ENCODE assay signal across 9 cellular contexts in genomic region chr5:116032094-116032517, GRCh38. TPM values are rescaled to one million over a fixed set of nuclear protein-coding genes. Genes with fewer than 3 reads are reported as not detected.
DNase-seq lines count a peak whose midpoint lies in the region; ATAC-seq and TF ChIP-seq lines count a peak whose summit lies in the region.
"Had no signal": no experiment of that assay in that cellular context is flagged by ENCODE, and none has a peak within 500 bp of the region (broad histone marks: within the 10 kb centered on the region; RNA-seq: fewer than 3 reads in every experiment).

Gene ARL14EPL, plus strand, starts transcription at chr5:116032472. Its CDS starts 18,994 bp downstream, at chr5:116051466.

- peak; percentile 93 for DNase-seq in ELR (ENCODE audit: low read depth)
- DNase-seq in HT-29 (ENCODE audit: low spot score): peak; percentile 50
- DNase-seq in WTC11 (ENCODE audit: low spot score): peak; percentile 17
- DNase-seq in iPS-NIHi7 (ENCODE audit: extremely low spot score): peak; percentile 36
- DNase-seq in T-helper 1 cell: no peak
- DNase-seq in effector CD8-positive, alpha-beta T cell (lab: John Stamatoyannopoulos, UW): no peak

- no peaks in the 10 kb centered on the region; the same call in 1 of the 2 replicates for H3K27me3 Mint-ChIP-seq in WTC11 (ENCODE audit: low read depth)

- TF ChIP-seq CTCF in WTC11 (IDR thresholded peaks at IDR 0.05): no peak

- POLR2A ChIA-PET in WTC11 (lab: Charles Lee): no interaction called here

- no peaks in the 10 kb centered on the region for H3K9me3 Mint-ChIP-seq in WTC11

- no peaks in the 10 kb centered on the region for H3K36me3 Mint-ChIP-seq in WTC11

- no peak within 1 kb of the TSS for H3K4me3 Mint-ChIP-seq in WTC11

- CTCF ChIA-PET in WTC11 (lab: Charles Lee): no interaction called here

- no peak within 1 kb of the TSS for H3K27ac Mint-ChIP-seq in WTC11

- H3K4me1 Mint-ChIP-seq in WTC11: peaks cover 9% of the 10 kb centered on the region

- ATAC-seq in GM21526 (IDR thresholded peaks at IDR 0.05; ENCODE audit: low FRiP score, unreplicated experiment): peak; percentile 83
- peak; percentile 80 for ATAC-seq in WTC11
- no peak for ATAC-seq in GM19467 (IDR thresholded peaks at IDR 0.05; ENCODE audit: unreplicated experiment)

TF ChIP-seq in WTC11, 78 proteins besides CTCF, POLR2A, EP300 and RAD21:
- no peak for TF ChIP-seq SP1 (CRISPR knock-in tag; conservative IDR thresholded peaks at IDR 0.05)
- peak; percentile 40; the same call in 1 of the 2 replicates for TF ChIP-seq GABPB1 (CRISPR knock-in tag; IDR thresholded peaks at IDR 0.05)

RNA-seq across cellular contexts. Expression of gene ARL14EPL, which starts in this region (rescaled TPM):
- total RNA-seq in HT-29 (2014; rRNA removed; shearing (Covaris generic)): not detected in 2 replicates
- total RNA-seq in WTC11 (2021): not detected in 3 replicates
- total RNA-seq: activated CD8-positive, alpha-beta memory T cell treated with anti-CD3 and anti-CD28 coated beads for 36 hours had no signal

Comparison
In these comparisons a context has a peak if more than half of its experiments do, and no peak if none do; other contexts are left out.
1. Peak in DNase-seq in HT-29; RNA of the gene not detected or under 1 TPM.
2. Peak in DNase-seq and ATAC-seq in WTC11; RNA of the gene not detected or under 1 TPM.
3. DNase-seq: peak in ELR (single experiment) and iPS-NIHi7 (single experiment); none in T-helper 1 cell (0 of 5) and effector CD8-positive, alpha-beta T cell (single experiment).